ENCODE assay signal across 14 cellular contexts in the genomic region with DNA sequence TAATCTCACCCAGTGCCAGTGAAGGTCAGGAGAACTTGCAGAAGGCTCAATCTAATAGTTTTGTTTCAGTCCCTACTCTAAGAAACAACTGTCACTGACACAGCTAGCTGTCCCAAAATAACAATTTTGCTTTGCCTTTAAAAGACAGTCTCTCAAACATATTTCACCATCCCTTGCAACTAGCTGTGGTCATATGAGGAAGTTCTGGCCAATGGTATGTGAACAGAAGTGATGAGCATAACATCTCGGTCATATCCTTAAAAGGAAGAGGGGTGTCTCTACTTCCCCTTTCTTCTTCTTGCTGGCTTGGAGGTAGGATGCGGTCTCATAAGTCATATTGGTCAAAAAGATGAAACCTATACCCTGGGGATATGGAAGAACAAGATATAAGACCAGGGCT.
DNase-seq lines count a peak whose midpoint lies in the region; ATAC-seq lines count a peak whose summit lies in the region.
"Had no signal": no experiment of that assay in that cellular context is flagged by ENCODE, and none has a peak within 500 bp of the region (broad histone marks: within the 10 kb centered on the region; RNA-seq: fewer than 3 reads in every experiment).

No MANE protein-coding gene starts in this region.

- H4K91ac ChIP-seq in neuronal stem cell (ENCODE audit: low read depth, low read length, poor library complexity): no peak overlapping the region

- H2AFZ ChIP-seq in neuronal stem cell (ENCODE audit: low read length): no peak overlapping the region

- peaks cover 0 to 2% of the 10 kb centered on the region in 2 donors for H3K4me1 ChIP-seq in neuronal stem cell (ENCODE audit: control insufficient read depth in 2 of 2, insufficient read depth in 1 of 2, low read depth in 1 of 2, low read length in 2 of 2)
- H3K4me1 ChIP-seq: testis had no signal

- H3K36me3 ChIP-seq in neuronal stem cell (replicated peaks in 1 of 2; ENCODE audit: control insufficient read depth in 2 of 2, insufficient read depth in 2 of 2, low read length in 2 of 2): no peaks in the 10 kb centered on the region
- H3K36me3 ChIP-seq: SJSA1 had no signal

- H3K9ac ChIP-seq in neuronal stem cell (ENCODE audit: low read depth, low read length, poor library complexity): no peak overlapping the region

- ATAC-seq in GM18511 (IDR thresholded peaks at IDR 0.05; ENCODE audit: unreplicated experiment) (peak; percentile 80), GM21447 (IDR thresholded peaks at IDR 0.05; ENCODE audit: unreplicated experiment) (peak; percentile 48), HG03175 (IDR thresholded peaks at IDR 0.05; ENCODE audit: unreplicated experiment) (peak; percentile 98)
- ATAC-seq: left colon had no signal

- H3K9me3 ChIP-seq in neuronal stem cell (replicated peaks in 1 of 2; ENCODE audit: control insufficient read depth in 2 of 2, insufficient read depth in 1 of 2, low read depth in 1 of 2, low read length in 2 of 2): no peaks in the 10 kb centered on the region
- H3K9me3 ChIP-seq: SJSA1, testis had no signal

- no peak overlapping the region for H3K14ac ChIP-seq in neuronal stem cell (ENCODE audit: low read length)

- no peaks in the 10 kb centered on the region for H3K79me1 ChIP-seq in neuronal stem cell (ENCODE audit: low read depth, low read length)

- H2BK12ac ChIP-seq in neuronal stem cell (ENCODE audit: low read length): no peak overlapping the region

- H3K23ac ChIP-seq in neuronal stem cell (ENCODE audit: low read depth, low read length, poor library complexity): no peak overlapping the region

- WGBS in neuronal stem cell (ENCODE audit: extremely low coverage in 2 of 2, insufficient read length in 2 of 2, insufficient replicate concordance in 1 of 2), 2 donors: no CpG with 5 or more reads among the region's 2 CpGs

- no peak overlapping the region for H2BK5ac ChIP-seq in neuronal stem cell (ENCODE audit: low read length)

- no peak overlapping the region for H4K8ac ChIP-seq in neuronal stem cell (ENCODE audit: low read depth, low read length)

- H3K4me2 ChIP-seq in neuronal stem cell (ENCODE audit: insufficient read depth, low read length, poor library complexity, severe bottlenecking): no peak overlapping the region

- no peaks in the 10 kb centered on the region for H3K27me3 ChIP-seq in neuronal stem cell (ENCODE audit: control insufficient read depth in 3 of 3, insufficient read depth in 3 of 3, low read depth in 1 of 3, low read length in 3 of 3)
- H3K27me3 ChIP-seq: SJSA1, testis had no signal

- H2AK5ac ChIP-seq in neuronal stem cell (ENCODE audit: low read depth, low read length): no peak overlapping the region

- DNase-seq in SIG-M5 (lab: John Stamatoyannopoulos, UW) (peak; percentile 73), epidermal melanocyte (ENCODE audit: insufficient read length, low spot score) (no peak), neuronal stem cell (ENCODE audit: low spot score) (no peak), 8988T (no peak), mucosa of gallbladder (ENCODE audit: low spot score) (no peak)
- DNase-seq: activated CD4-positive, alpha-beta T cell treated with anti-CD3 and anti-CD28 coated beads, Interleukin-2, amount 10 ng/mL, durations not matched to agents 7 days and 5 days; activated naive CD4-positive, alpha-beta T cell treated with anti-CD3 and anti-CD28 coated beads, Interleukin-2, amount 50 U/mL, for 16 hours; left colon; NCI-H2081 treated with DMSO at 0.1 percent for 48 hours; testis had no signal

- no peak overlapping the region for H3K18ac ChIP-seq in neuronal stem cell (ENCODE audit: low read length)

- no peak overlapping the region for H3K4me3 ChIP-seq in neuronal stem cell (ENCODE audit: low read length in 2 of 2)
- H3K4me3 ChIP-seq: SJSA1, testis had no signal

- no peak overlapping the region for H3K4ac ChIP-seq in neuronal stem cell (ENCODE audit: low read length)

- H2BK120ac ChIP-seq in neuronal stem cell (ENCODE audit: low read depth, low read length): no peak overlapping the region

- no peak overlapping the region for H2BK15ac ChIP-seq in neuronal stem cell (ENCODE audit: low read length)

- no peak overlapping the region for H3K27ac ChIP-seq in neuronal stem cell (replicated peaks; ENCODE audit: low read length)
- H3K27ac ChIP-seq: SJSA1, testis had no signal

Comparison
In these comparisons a context has a peak if more than half of its experiments do, and no peak if none do; other contexts are left out.
1. ATAC-seq: peak in every context shown above with its lines; median percentile 98 in HG03175; 80 in GM18511; 48 in GM21447.